13 cellular contexts compared by ENCODE assay signal in the genomic region with DNA sequence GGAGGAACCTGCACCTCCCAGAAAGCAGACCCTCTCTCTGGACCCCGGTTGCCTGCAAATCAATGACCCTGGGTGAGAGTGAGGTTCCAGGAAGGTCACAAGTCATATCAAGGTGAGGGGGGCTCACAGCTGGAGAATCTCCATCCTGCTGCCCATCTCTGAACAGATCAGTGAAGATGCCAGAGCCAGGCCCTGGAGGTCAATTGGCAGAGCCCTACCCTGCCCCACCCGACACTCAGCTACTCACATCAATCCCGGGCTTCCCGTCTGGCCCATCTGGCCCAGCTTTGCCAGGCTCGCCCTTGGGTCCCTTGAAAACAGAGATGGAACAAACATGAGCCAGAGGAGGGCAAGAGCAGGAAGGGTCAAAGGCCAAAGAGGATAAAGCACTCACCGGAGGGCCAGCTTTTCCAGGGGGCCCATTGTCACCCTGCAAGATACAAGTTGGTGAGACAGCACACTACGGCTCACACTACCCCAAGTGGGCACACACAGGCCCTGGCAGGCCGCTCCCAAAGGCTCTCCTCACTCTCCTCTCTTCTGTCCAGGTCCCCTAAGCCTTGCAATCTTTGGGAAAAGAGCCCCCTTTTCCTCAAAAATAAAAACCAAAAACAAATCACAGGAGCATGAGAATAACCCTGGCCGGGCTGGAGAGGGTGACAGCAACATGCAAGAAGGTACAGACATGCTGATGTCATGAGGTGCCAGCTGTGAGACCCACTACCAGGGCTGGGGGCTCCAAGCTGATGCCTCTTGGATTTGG. TPM values are rescaled to one million over a fixed set of nuclear protein-coding genes. Genes with fewer than 3 reads are reported as not detected.
A peak's percentile ranks its signal among the peaks of the same experiment; 100 is the strongest.
DNase-seq lines count a peak whose midpoint lies in the region; ATAC-seq and TF ChIP-seq lines count a peak whose summit lies in the region.
"Had no signal": no experiment of that assay in that cellular context is flagged by ENCODE, and none has a peak within 500 bp of the region (broad histone marks: within the 10 kb centered on the region; RNA-seq: fewer than 3 reads in every experiment).

No MANE protein-coding gene starts in this region.

- DNase-seq in ELF-1 (ENCODE audit: low read depth, low spot score), result peak; percentile 5
- no peak for DNase-seq in endodermal cell
- peak; percentile 76 for DNase-seq in osteoblast (ENCODE audit: insufficient read length, low spot score, missing footprints)
- no peak for DNase-seq in globus pallidus (ENCODE audit: low spot score)
- no peak for DNase-seq in OCI-M1 (lab: John Stamatoyannopoulos, UW)
- DNase-seq in stimulated activated naive CD4-positive, alpha-beta T cell treated with Interleukin-2 at 50 U/mL for 16 hours (lab: John Stamatoyannopoulos, UW), result no peak
- DNase-seq: activated CD4-positive, CD25-positive, alpha-beta regulatory T cell; activated gamma-delta T cell treated with Interleukin-2 at 50 U/mL for 16 hours; dermis blood vessel endothelial cell; NCI-H510A had no signal

- H3K27me3 ChIP-seq in OCI-LY3 (ENCODE audit: low read depth, low read length) (peaks cover 9% of the 10 kb centered on the region; the same call in 1 of the 2 replicates), endodermal cell (ENCODE audit: control insufficient read depth, insufficient read depth, low read length, poor library complexity, severe bottlenecking) (peaks cover 13% of the 10 kb centered on the region), osteoblast (ENCODE audit: insufficient read depth, low read length) (peaks cover 30% of the 10 kb centered on the region)

- no peaks in the 10 kb centered on the region for H3K9me3 Mint-ChIP-seq in endodermal cell

- H3K4me3 Mint-ChIP-seq in endodermal cell, result peak overlapping the region; percentile 80

- peak overlapping the region; percentile 93 for H3K4me2 ChIP-seq in OCI-LY3 (ENCODE audit: low read length)
- no peak overlapping the region for H3K4me2 ChIP-seq in osteoblast (ENCODE audit: insufficient read depth, low read length)

- H3K4me3 ChIP-seq in OCI-LY3 (ENCODE audit: low read length) (peak overlapping the region; percentile 76), endodermal cell (ENCODE audit: low read length) (peak overlapping the region; percentile 73), osteoblast (ENCODE audit: insufficient read depth, low read length) (no peak overlapping the region)

- H3K79me2 ChIP-seq in OCI-LY3 (ENCODE audit: low read length) (no peaks in the 10 kb centered on the region), osteoblast (ENCODE audit: insufficient read depth, low read length) (no peaks in the 10 kb centered on the region)

- no peak overlapping the region for H3K27ac Mint-ChIP-seq in endodermal cell

- no peaks in the 10 kb centered on the region for H4K20me1 ChIP-seq in OCI-LY3 (ENCODE audit: insufficient read depth, low read length)
- H4K20me1 ChIP-seq in osteoblast (ENCODE audit: insufficient read depth, low read length), result no peaks in the 10 kb centered on the region

- 93 to 96% methylated on average over 9 of the region's 9 CpGs for WGBS in endodermal cell (ENCODE audit: insufficient coverage in 1 of 2, insufficient read length in 1 of 2), 2 experiments

- H3K27ac ChIP-seq in OCI-LY3 (ENCODE audit: low read length), result no peak overlapping the region
- H3K27ac ChIP-seq in endodermal cell (ENCODE audit: low read depth, low read length), result no peak overlapping the region
- no peak overlapping the region for H3K27ac ChIP-seq in osteoblast (ENCODE audit: low read depth, low read length)

- H3K36me3 ChIP-seq in OCI-LY3 (replicated peaks; ENCODE audit: low read depth, low read length), result no peaks in the 10 kb centered on the region
- peaks cover 40% of the 10 kb centered on the region for H3K36me3 ChIP-seq in endodermal cell (ENCODE audit: control insufficient read depth, insufficient read depth, low read length)
- no peaks in the 10 kb centered on the region for H3K36me3 ChIP-seq in osteoblast (ENCODE audit: insufficient read depth, low read length)
- H3K36me3 ChIP-seq: gastroesophageal sphincter had no signal

- ATAC-seq in GM21825 (IDR thresholded peaks at IDR 0.05; ENCODE audit: unreplicated experiment), result no peak

- H3K36me3 Mint-ChIP-seq in endodermal cell (ENCODE audit: low read depth), result peaks cover 35% of the 10 kb centered on the region

- H3K4me1 Mint-ChIP-seq in endodermal cell, result peaks cover 18% of the 10 kb centered on the region

- H2AFZ ChIP-seq in OCI-LY3 (ENCODE audit: low read depth, low read length) (no peak overlapping the region), osteoblast (ENCODE audit: low read length) (no peak overlapping the region)

- no peaks in the 10 kb centered on the region for H3K9me3 ChIP-seq in OCI-LY3 (ENCODE audit: insufficient read depth, low read length)
- H3K9me3 ChIP-seq in endodermal cell (ENCODE audit: control insufficient read depth, low read length), result no peaks in the 10 kb centered on the region
- H3K9me3 ChIP-seq in osteoblast (ENCODE audit: low read depth, low read length), result no peaks in the 10 kb centered on the region
- H3K9me3 ChIP-seq: gastroesophageal sphincter had no signal

- TF ChIP-seq CTCF in OCI-LY3 (IDR thresholded peaks at IDR 0.05; ENCODE audit: low read depth, low read length) (no peak), endodermal cell (conservative IDR thresholded peaks at IDR 0.05) (no peak), osteoblast (IDR thresholded peaks at IDR 0.05; ENCODE audit: extremely low read depth, low read depth, low read length) (no peak)

- peak overlapping the region; percentile 64; the same call in 1 of the 2 replicates for H3K9ac ChIP-seq in OCI-LY3 (ENCODE audit: low read length)
- H3K9ac ChIP-seq in endodermal cell (ENCODE audit: extremely low read depth, low read length, poor library complexity, severe bottlenecking), result no peak overlapping the region

- H3K4me1 ChIP-seq in OCI-LY3 (ENCODE audit: low read length) (peaks cover 41% of the 10 kb centered on the region), endodermal cell (ENCODE audit: control insufficient read depth, insufficient read depth, low read length) (peaks cover 10% of the 10 kb centered on the region), osteoblast (ENCODE audit: insufficient read depth, low read length) (peaks cover 17% of the 10 kb centered on the region)

- peaks cover 36% of the 10 kb centered on the region for H3K27me3 Mint-ChIP-seq in endodermal cell (ENCODE audit: insufficient read depth)

RNA-seq across cellular contexts. Expression of gene COL9A2, which starts 2.9 kb away (rescaled TPM):
- total RNA-seq in endodermal cell, result 100 to 1,000 TPM; 295 to 470 TPM
- 53.1 TPM for polyA plus RNA-seq in endodermal cell (2013, experiment 1 of 2)
- 54.2 TPM for polyA plus RNA-seq in endodermal cell (2013, experiment 2 of 2)
- 0.36 and 0.88 TPM in 2 replicates for total RNA-seq in osteoblast

RNA-seq across cellular contexts. Expression of gene ZMPSTE24, which starts 56.1 kb away (rescaled TPM):
- total RNA-seq in endodermal cell, result 10 to 100 TPM; 41.4 to 42.4 TPM
- 37.0 TPM for polyA plus RNA-seq in endodermal cell (2013, experiment 1 of 2)
- 33.9 TPM for polyA plus RNA-seq in endodermal cell (2013, experiment 2 of 2)
- total RNA-seq in osteoblast, result 72.4 and 77.2 TPM in 2 replicates

RNA-seq across cellular contexts. Expression of gene SMAP2, which starts 59.4 kb away (rescaled TPM):
- total RNA-seq in endodermal cell (10 to 100 TPM; 21.9 to 22.3 TPM), osteoblast (14.1 and 20.3 TPM in 2 replicates)
- 18.0 TPM for polyA plus RNA-seq in endodermal cell (2013, experiment 1 of 2)
- polyA plus RNA-seq in endodermal cell (2013, experiment 2 of 2), result 17.6 TPM

Comparison
In these comparisons a context has a peak if more than half of its experiments do, and no peak if none do; other contexts are left out.
1. DNase-seq: peak in ELF-1 (single experiment) and osteoblast (single experiment); none in endodermal cell (single experiment), globus pallidus (single experiment), OCI-M1 (single experiment) and stimulated activated naive CD4-positive, alpha-beta T cell treated with Interleukin-2 at 50 U/mL for 16 hours (single experiment).
2. RNA of gene COL9A2, which starts 2.9 kb away (total RNA-seq): 295 to 470 TPM in endodermal cell; 0.36 to 0.88 TPM in osteoblast; every median in the first group is over 100 times any median in the second.